In genomic region chr5:131810510-131811249, GRCh38 we compare ENCODE assay signal across 8 cellular contexts. TPM values are rescaled to one million over a fixed set of nuclear protein-coding genes. Genes with fewer than 3 reads are reported as not detected.
DNase-seq lines count a peak whose midpoint lies in the region; ATAC-seq, FAIRE-seq and TF ChIP-seq lines count a peak whose summit lies in the region.

No MANE protein-coding gene starts in this region.

- H3K27ac ChIP-seq in OCI-LY7 (ENCODE audit: low read depth, low read length, poor library complexity, severe bottlenecking) (no peak overlapping the region), sigmoid colon (peak overlapping the region in 2 of 4 donors; percentile 15 to 35)

- H3K4me2 ChIP-seq in OCI-LY7 (ENCODE audit: low read length) = no peak overlapping the region

- no peaks in the 10 kb centered on the region for H3K79me2 ChIP-seq in OCI-LY7 (ENCODE audit: insufficient read depth, low read depth, low read length)

- TF ChIP-seq CTCF in OCI-LY7 (conservative IDR thresholded peaks at IDR 0.05; ENCODE audit: low read length) = peak; percentile 57
- no peak for TF ChIP-seq CTCF in sigmoid colon (IDR thresholded peaks at IDR 0.05)

- CTCF ChIA-PET in OCI-LY7 (lab: Charles Lee; ENCODE audit: unreplicated experiment) = interaction anchor here (1.1 kb wide), 1 partner anchor 221 kb away, joined by 6 read pairs; no protein-coding TSS in a partner anchor

- 21 to 27% methylated on average over 3 of the region's 3 CpGs for WGBS in sigmoid colon, 2 donors

- BruUV-seq in OCI-LY7 (replicated peaks; lab: Mats Ljungman, UMichigan) = no TSS peak

- TF ChIP-seq EP300 in sigmoid colon (IDR thresholded peaks at IDR 0.05) = no peak

- H3K9me2 ChIP-seq in OCI-LY7 (ENCODE audit: insufficient read depth, low read length) = no peaks in the 10 kb centered on the region

- ATAC-seq in GM21717 (IDR thresholded peaks at IDR 0.05; ENCODE audit: unreplicated experiment) = peak; percentile 66

- no peaks in the 10 kb centered on the region for H3K4me1 ChIP-seq in OCI-LY7 (ENCODE audit: insufficient read depth, low read length, poor library complexity, severe bottlenecking)
- H3K4me1 ChIP-seq in sigmoid colon = peaks cover 0 to 12% (median 5%) of the 10 kb centered on the region in 4 donors

- no peak for TF ChIP-seq POLR2A in sigmoid colon (IDR thresholded peaks at IDR 0.05)

- H4K20me1 ChIP-seq in OCI-LY7 (ENCODE audit: insufficient read depth, low read length) = no peaks in the 10 kb centered on the region

- DNase-seq in ELR (ENCODE audit: low read depth) = peak; percentile 50
- peak; percentile 13 for DNase-seq in OCI-LY7 (ENCODE audit: low spot score)
- peak; percentile 15 for DNase-seq in germinal center (ENCODE audit: low spot score)
- no peak for DNase-seq in sigmoid colon
- DNase-seq in HTR-8/SVneo (ENCODE audit: insufficient read length, low spot score) = no peak
- no peak for DNase-seq in COLO668 (lab: John Stamatoyannopoulos, UW; ENCODE audit: unreplicated experiment)
- DNase-seq in NCI-H510A treated with DMSO at 0.1 percent for 48 hours (lab: John Stamatoyannopoulos, UW) = no peak

- intact Hi-C loops in OCI-LY7 (cut with micrococcal nuclease; ENCODE audit: unreplicated experiment) = loop anchor here (1.0 to 2.0 kb wide), 2 partner anchors 196 to 254 kb away; no protein-coding TSS in a partner anchor
- intact Hi-C loops in sigmoid colon (cut with DNase I) = loop anchor here (2.0 kb wide), 1 partner anchor 198 kb away; no protein-coding TSS in a partner anchor

- no peak overlapping the region for H3K4me3 ChIP-seq in OCI-LY7 (ENCODE audit: low read depth, low read length, poor library complexity, severe bottlenecking)
- H3K4me3 ChIP-seq in sigmoid colon = no peak overlapping the region

- H2AFZ ChIP-seq in OCI-LY7 (ENCODE audit: low read length) = no peak overlapping the region

- H3K36me3 ChIP-seq in OCI-LY7 (ENCODE audit: insufficient read depth, low read length) (no peaks in the 10 kb centered on the region), sigmoid colon (no peaks in the 10 kb centered on the region)

- no peaks in the 10 kb centered on the region for H3K27me3 ChIP-seq in sigmoid colon

- H3K9me3 ChIP-seq in OCI-LY7 (ENCODE audit: low read length) (no peaks in the 10 kb centered on the region), sigmoid colon (peaks cover 0 to 3% (median 0%) of the 10 kb centered on the region in 4 donors)

- FAIRE-seq in HTR-8/SVneo (lab: Jason Lieb, UNC) = no peak

- POLR2A ChIA-PET in OCI-LY7 (lab: Charles Lee) = interaction anchor here (0.5 to 1.7 kb wide), 3 partner anchors 10 to 36 kb away, joined by 3 to 5 read pairs (median 3); no protein-coding TSS in a partner anchor

RNA-seq across cellular contexts. Expression of gene FNIP1, which starts 13.9 kb away (rescaled TPM):
- total RNA-seq in OCI-LY7 (2014; rRNA removed; shearing (Covaris generic)) = 16.1 and 19.4 TPM in 2 replicates
- total RNA-seq in OCI-LY7 (2022) = 20.0 and 20.6 TPM in 2 replicates
- total RNA-seq in sigmoid colon = 10 to 100 TPM; 46.4 to 74.4 (median 56.5) TPM
- 1 to 10 TPM; 3.6 to 5.7 (median 4.2) TPM for polyA plus RNA-seq in sigmoid colon

Comparison
In these comparisons a context has a peak if more than half of its experiments do, and no peak if none do; other contexts are left out.
1. DNase-seq: peak in ELR (single experiment), OCI-LY7 (single experiment) and germinal center (single experiment); none in sigmoid colon (single experiment), HTR-8/SVneo (single experiment), COLO668 (single experiment) and NCI-H510A treated with DMSO at 0.1 percent for 48 hours (single experiment).